ENCODE assay signal across 21 cellular contexts in the genomic region with DNA sequence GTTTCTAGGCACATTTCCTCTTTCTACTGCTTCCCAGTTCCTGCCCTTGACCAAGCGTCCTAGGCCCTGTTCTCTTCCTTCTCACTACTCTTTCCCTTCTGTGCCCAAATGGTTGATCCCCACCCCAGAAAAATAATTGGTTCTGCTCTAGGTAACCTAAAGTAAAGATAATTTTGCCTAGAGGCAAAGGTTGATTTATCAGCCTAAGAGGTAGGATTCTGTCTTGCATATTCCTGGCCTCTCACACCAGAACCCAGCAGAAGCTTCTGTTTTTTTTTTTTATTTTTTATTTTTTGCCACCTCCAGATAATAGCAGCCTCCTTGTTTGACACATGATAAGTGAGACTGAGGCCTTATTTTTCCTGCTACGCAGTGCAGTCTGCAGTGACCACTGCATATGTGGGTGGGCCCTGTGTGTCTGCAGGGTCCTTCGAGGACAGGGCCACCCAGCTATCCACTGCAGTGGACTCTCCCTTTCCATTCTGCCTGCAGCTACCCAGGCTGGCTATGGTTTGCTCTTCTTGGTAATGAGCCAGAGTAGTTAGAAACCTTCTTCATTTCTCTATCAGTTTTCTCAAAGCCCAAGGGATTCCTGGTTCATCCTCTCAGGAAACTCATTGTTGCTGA. TPM values are rescaled to one million over a fixed set of nuclear protein-coding genes. Genes with fewer than 3 reads are reported as not detected.
DNase-seq lines count a peak whose midpoint lies in the region; ATAC-seq and TF ChIP-seq lines count a peak whose summit lies in the region.
"Had no signal": no experiment of that assay in that cellular context is flagged by ENCODE, and none has a peak within 500 bp of the region (broad histone marks: within the 10 kb centered on the region; RNA-seq: fewer than 3 reads in every experiment).

No MANE protein-coding gene starts in this region.

- H3K27ac ChIP-seq in neural progenitor cell: no peak overlapping the region
- H3K27ac ChIP-seq: 22Rv1, neutrophil had no signal

- H3K36me3 Mint-ChIP-seq in endothelial cell (ENCODE audit: low read depth, unreplicated experiment): no peaks in the 10 kb centered on the region
- no peaks in the 10 kb centered on the region for H3K36me3 Mint-ChIP-seq in neural progenitor cell
- no peaks in the 10 kb centered on the region for H3K36me3 Mint-ChIP-seq in activated T-cell treated with anti-CD3 and anti-CD28 coated beads, Interleukin-2, amount 50 U/mL, for 4 hours (ENCODE audit: insufficient read depth)

- H3K27ac Mint-ChIP-seq in endothelial cell (ENCODE audit: unreplicated experiment) (peak overlapping the region; percentile 12), neural progenitor cell (peak overlapping the region; percentile 27)

- peaks cover 45% of the 10 kb centered on the region for H3K4me1 ChIP-seq in neural progenitor cell

- H3K4me3 Mint-ChIP-seq in endothelial cell (ENCODE audit: unreplicated experiment): no peak overlapping the region
- peak overlapping the region; percentile 24 for H3K4me3 Mint-ChIP-seq in neural progenitor cell
- H3K4me3 Mint-ChIP-seq in activated T-cell treated with anti-CD3 and anti-CD28 coated beads, Interleukin-2, amount 50 U/mL, for 4 hours: no peak overlapping the region

- no peaks in the 10 kb centered on the region for H4K20me1 ChIP-seq in neural progenitor cell (ENCODE audit: low read depth)

- no peaks in the 10 kb centered on the region for H3K36me3 ChIP-seq in neural progenitor cell
- H3K36me3 ChIP-seq: BE2C, neutrophil, thoracic aorta had no signal

- TF ChIP-seq CTCF in endothelial cell (IDR thresholded peaks at IDR 0.05; ENCODE audit: unreplicated experiment): no peak
- no peak for TF ChIP-seq CTCF in neural progenitor cell (IDR thresholded peaks at IDR 0.05)

- peaks cover 63% of the 10 kb centered on the region for H3F3A ChIP-seq in neural progenitor cell (ENCODE audit: low read depth)

- peak; percentile 54 for DNase-seq in DMS79 treated with DMSO at 0.1 percent for 48 hours (lab: John Stamatoyannopoulos, UW)
- DNase-seq in DMS79 (lab: John Stamatoyannopoulos, UW): no peak
- peak; percentile 63 for DNase-seq in NCI-H69 (lab: John Stamatoyannopoulos, UW)
- no peak for DNase-seq in endothelial cell (ENCODE audit: low spot score)
- DNase-seq in neural progenitor cell (ENCODE audit: low spot score): no peak
- no peak for DNase-seq in NCI-H524 (lab: John Stamatoyannopoulos, UW)
- no peak for DNase-seq in activated T-cell treated with anti-CD3 and anti-CD28 coated beads, Interleukin-2, amount 50 U/mL, for 4 hours
- DNase-seq: activated CD4-positive, alpha-beta T cell treated with anti-CD3 and anti-CD28 coated beads for 4 hours; activated CD8-positive, alpha-beta memory T cell treated with anti-CD3 and anti-CD28 coated beads, Interleukin-2, amount 50 U/mL, for 4 hours; activated naive CD4-positive, alpha-beta T cell; BE2C; mesenchymal stem cell; NCI-H526 treated with DMSO at 0.1 percent for 48 hours had no signal

- H3K9me3 Mint-ChIP-seq in endothelial cell (ENCODE audit: unreplicated experiment) (no peaks in the 10 kb centered on the region), neural progenitor cell (peaks cover 3% of the 10 kb centered on the region)
- no peaks in the 10 kb centered on the region for H3K9me3 Mint-ChIP-seq in activated T-cell treated with anti-CD3 and anti-CD28 coated beads, Interleukin-2, amount 50 U/mL, for 4 hours

- H3K4me1 Mint-ChIP-seq in endothelial cell (ENCODE audit: unreplicated experiment) (peaks cover 33% of the 10 kb centered on the region), neural progenitor cell (peaks cover 70% of the 10 kb centered on the region)
- no peaks in the 10 kb centered on the region for H3K4me1 Mint-ChIP-seq in activated T-cell treated with anti-CD3 and anti-CD28 coated beads, Interleukin-2, amount 50 U/mL, for 4 hours (ENCODE audit: low read depth)

- no peaks in the 10 kb centered on the region for H3K9me3 ChIP-seq in neural progenitor cell (ENCODE audit: low read depth)
- H3K9me3 ChIP-seq: BE2C, neutrophil, thoracic aorta had no signal

- ATAC-seq in HG02840 (IDR thresholded peaks at IDR 0.05; ENCODE audit: low FRiP score, unreplicated experiment): no peak
- ATAC-seq in activated T-cell treated with anti-CD3 and anti-CD28 coated beads, Interleukin-2, amount 50 U/mL, for 4 hours: no peak

- H3K9ac ChIP-seq in neural progenitor cell: no peak overlapping the region

- H3K27me3 Mint-ChIP-seq in endothelial cell (ENCODE audit: unreplicated experiment) (no peaks in the 10 kb centered on the region), neural progenitor cell (ENCODE audit: insufficient read depth, low read depth) (peaks cover 47% of the 10 kb centered on the region)
- H3K27me3 Mint-ChIP-seq in activated T-cell treated with anti-CD3 and anti-CD28 coated beads, Interleukin-2, amount 50 U/mL, for 4 hours (ENCODE audit: low read depth): peaks cover 25% of the 10 kb centered on the region

- H3K4me3 ChIP-seq in neural progenitor cell: no peak overlapping the region
- H3K4me3 ChIP-seq: thoracic aorta had no signal

- H3K27me3 ChIP-seq in neural progenitor cell: no peaks in the 10 kb centered on the region
- H3K27me3 ChIP-seq: BE2C had no signal

- H2AFZ ChIP-seq in neural progenitor cell (replicated peaks): peak overlapping the region; percentile 69

- no peaks in the 10 kb centered on the region for H3K79me2 ChIP-seq in neural progenitor cell (ENCODE audit: low read depth)

- peak overlapping the region; percentile 71 for H3K4me2 ChIP-seq in neural progenitor cell

RNA-seq across cellular contexts. Expression of a gene that starts 0.7 kb away (rescaled TPM):
- total RNA-seq in endothelial cell (ENCODE audit: unreplicated experiment): 3.3 TPM
- total RNA-seq in neural progenitor cell (ENCODE audit: low replicate concordance): 3.7 and 8.8 TPM in 2 replicates
- 1 to 10 TPM; 1.2 to 1.7 (median 1.5) TPM for total RNA-seq in activated T-cell treated with anti-CD3 and anti-CD28 coated beads, Interleukin-2, amount 50 U/mL, for 4 hours

RNA-seq across cellular contexts. Expression of a gene that starts 37.8 kb away (rescaled TPM):
- total RNA-seq in endothelial cell (ENCODE audit: unreplicated experiment): 0.10 TPM
- total RNA-seq in neural progenitor cell (ENCODE audit: low replicate concordance): 1.5 and 4.9 TPM in 2 replicates
- not detected for total RNA-seq in activated T-cell treated with anti-CD3 and anti-CD28 coated beads, Interleukin-2, amount 50 U/mL, for 4 hours
- total RNA-seq: aorta, fibroblast of villous mesenchyme, kidney epithelial cell, renal cortical epithelial cell, thoracic aorta had no signal

Comparison
In these comparisons a context has a peak if more than half of its experiments do, and no peak if none do; other contexts are left out.
1. DNase-seq: peak in DMS79 treated with DMSO at 0.1 percent for 48 hours (single experiment) and NCI-H69 (single experiment); none in DMS79 (single experiment), endothelial cell (single experiment), neural progenitor cell (single experiment), NCI-H524 (0 of 2) and activated T-cell treated with anti-CD3 and anti-CD28 coated beads, Interleukin-2, amount 50 U/mL, for 4 hours (single experiment).